In genomic region chr12:57549909-57550627, GRCh38 we compare ENCODE assay signal across 9 cellular contexts. TPM values are rescaled to one million over a fixed set of nuclear protein-coding genes. Genes with fewer than 3 reads are reported as not detected.
DNase-seq lines count a peak whose midpoint lies in the region; ATAC-seq and TF ChIP-seq lines count a peak whose summit lies in the region.
"Had no signal": no experiment of that assay in that cellular context is flagged by ENCODE, and none has a peak within 500 bp of the region (broad histone marks: within the 10 kb centered on the region; RNA-seq: fewer than 3 reads in every experiment).

Gene KIF5A, plus strand, starts transcription at chr12:57550044. Its CDS starts 228 bp downstream, at chr12:57550272.

- H3K27me3 ChIP-seq in NT2/D1 (ENCODE audit: insufficient read depth, insufficient read length): peaks cover 42% of the 10 kb centered on the region
- peaks cover 0 to 55% (median 47%) of the 10 kb centered on the region in 7 donors for H3K27me3 ChIP-seq in heart right ventricle

- no peak within 1 kb of the TSS for H3K27ac ChIP-seq in heart right ventricle

- TF ChIP-seq CTCF in heart right ventricle (IDR thresholded peaks at IDR 0.05): no peak
- no peak for TF ChIP-seq CTCF in retinal pigment epithelial cell (conservative IDR thresholded peaks at IDR 0.05; ENCODE audit: low read depth, low read length)

- H3K9ac ChIP-seq in NT2/D1 (ENCODE audit: insufficient read length, low read depth): peak within 1 kb of the TSS; percentile 73

- 3 to 4% methylated on average over 45 to 50 of the region's 51 CpGs for WGBS in heart right ventricle, 2 donors

- no peaks in the 10 kb centered on the region for H3K9me3 ChIP-seq in NT2/D1 (ENCODE audit: insufficient read depth, low read length)
- no peaks in the 10 kb centered on the region for H3K9me3 ChIP-seq in heart right ventricle

- H3K4me3 ChIP-seq in NT2/D1 (ENCODE audit: insufficient read length, low read depth): peak within 1 kb of the TSS; percentile 76
- peak within 1 kb of the TSS; percentile 21 to 51 (median 46) for H3K4me3 ChIP-seq in heart right ventricle
- peak within 1 kb of the TSS; percentile 59 for H3K4me3 ChIP-seq in retinal pigment epithelial cell (ENCODE audit: low read length)

- H3K4me1 ChIP-seq in NT2/D1 (ENCODE audit: insufficient read depth, insufficient read length) (peaks cover 12% of the 10 kb centered on the region), heart right ventricle (peaks cover 13 to 29% (median 19%) of the 10 kb centered on the region in 9 donors)

- DNase-seq in NCI-H187 (lab: John Stamatoyannopoulos, UW) (peak; percentile 34 to 45), NCI-H187 treated with DMSO at 0.1 percent for 48 hours (lab: John Stamatoyannopoulos, UW) (no peak), NT2/D1 (ENCODE audit: low read depth, low spot score) (no peak), activated gamma-delta T cell (lab: John Stamatoyannopoulos, UW) (peak; percentile 35), heart right ventricle (no peak), retinal pigment epithelial cell (ENCODE audit: low read depth) (no peak), RKO (ENCODE audit: low spot score) (no peak)
- DNase-seq: left cardiac atrium had no signal

- intact Hi-C loops in heart right ventricle (cut with DNase I): no loop called here

- H3K36me3 ChIP-seq in NT2/D1 (ENCODE audit: insufficient read depth, insufficient read length, low read length): peaks cover 10% of the 10 kb centered on the region
- H3K36me3 ChIP-seq in heart right ventricle: no peaks in the 10 kb centered on the region

- ATAC-seq in heart right ventricle (no peak), GM21737 (IDR thresholded peaks at IDR 0.05; ENCODE audit: unreplicated experiment) (no peak)

RNA-seq across cellular contexts. Expression of gene KIF5A, which starts in this region (rescaled TPM):
- under 1 TPM in 5 of 10 donors, not detected in 5; 0.05 to 0.29 (median 0.07) TPM for total RNA-seq in heart right ventricle
- under 1 TPM; 0.06 to 0.07 TPM for polyA plus RNA-seq in heart right ventricle

Comparison
In these comparisons a context has a peak if more than half of its experiments do, and no peak if none do; other contexts are left out.
1. DNase-seq: peak in NCI-H187 (2 of 2) and activated gamma-delta T cell (single experiment); none in NCI-H187 treated with DMSO at 0.1 percent for 48 hours (single experiment), NT2/D1 (single experiment), heart right ventricle (0 of 2), retinal pigment epithelial cell (single experiment) and RKO (single experiment).
2. Peak in every context shown above with its lines, with median percentiles within 50 percentile points of each other: H3K4me3 ChIP-seq.